1 cellular context compared by ENCODE assay signal in the genomic region with DNA sequence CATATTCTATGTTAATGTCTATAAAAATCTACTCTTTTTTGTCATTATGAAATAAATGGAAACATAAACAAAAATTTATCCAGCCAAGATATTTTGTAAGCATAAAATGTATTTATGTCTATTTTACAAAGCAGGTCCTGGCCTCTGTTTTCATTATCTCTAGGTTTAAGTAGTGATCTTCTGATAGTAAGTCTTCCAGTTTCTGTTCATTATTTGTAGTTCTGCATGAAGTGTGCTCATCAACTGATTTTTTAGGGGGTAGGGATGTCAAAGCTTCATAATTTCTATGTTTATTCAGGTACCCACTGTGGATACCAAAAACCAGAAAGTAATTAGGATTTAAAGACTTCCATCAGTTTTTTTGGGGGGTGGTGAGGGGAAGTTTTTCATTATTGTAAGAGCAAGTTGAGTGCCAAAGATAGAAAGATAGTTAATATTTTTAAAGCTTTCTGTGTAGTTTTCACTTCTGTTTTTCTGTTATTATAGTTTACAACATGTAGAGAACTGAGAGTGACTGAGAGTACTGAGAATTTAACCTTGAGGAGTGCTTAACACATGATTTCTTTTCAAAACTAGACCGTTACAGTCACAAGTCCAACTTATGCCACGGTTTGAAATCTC.
A peak's percentile ranks its signal among the peaks of the same experiment; 100 is the strongest.
TF ChIP-seq lines count a peak whose summit lies in the region.

No MANE protein-coding gene starts in this region.

TF ChIP-seq in GM12878, 131 proteins besides CTCF, POLR2A, EP300 and RAD21 (continued from another document and continues in another):
- TF ChIP-seq, protein P1, sequence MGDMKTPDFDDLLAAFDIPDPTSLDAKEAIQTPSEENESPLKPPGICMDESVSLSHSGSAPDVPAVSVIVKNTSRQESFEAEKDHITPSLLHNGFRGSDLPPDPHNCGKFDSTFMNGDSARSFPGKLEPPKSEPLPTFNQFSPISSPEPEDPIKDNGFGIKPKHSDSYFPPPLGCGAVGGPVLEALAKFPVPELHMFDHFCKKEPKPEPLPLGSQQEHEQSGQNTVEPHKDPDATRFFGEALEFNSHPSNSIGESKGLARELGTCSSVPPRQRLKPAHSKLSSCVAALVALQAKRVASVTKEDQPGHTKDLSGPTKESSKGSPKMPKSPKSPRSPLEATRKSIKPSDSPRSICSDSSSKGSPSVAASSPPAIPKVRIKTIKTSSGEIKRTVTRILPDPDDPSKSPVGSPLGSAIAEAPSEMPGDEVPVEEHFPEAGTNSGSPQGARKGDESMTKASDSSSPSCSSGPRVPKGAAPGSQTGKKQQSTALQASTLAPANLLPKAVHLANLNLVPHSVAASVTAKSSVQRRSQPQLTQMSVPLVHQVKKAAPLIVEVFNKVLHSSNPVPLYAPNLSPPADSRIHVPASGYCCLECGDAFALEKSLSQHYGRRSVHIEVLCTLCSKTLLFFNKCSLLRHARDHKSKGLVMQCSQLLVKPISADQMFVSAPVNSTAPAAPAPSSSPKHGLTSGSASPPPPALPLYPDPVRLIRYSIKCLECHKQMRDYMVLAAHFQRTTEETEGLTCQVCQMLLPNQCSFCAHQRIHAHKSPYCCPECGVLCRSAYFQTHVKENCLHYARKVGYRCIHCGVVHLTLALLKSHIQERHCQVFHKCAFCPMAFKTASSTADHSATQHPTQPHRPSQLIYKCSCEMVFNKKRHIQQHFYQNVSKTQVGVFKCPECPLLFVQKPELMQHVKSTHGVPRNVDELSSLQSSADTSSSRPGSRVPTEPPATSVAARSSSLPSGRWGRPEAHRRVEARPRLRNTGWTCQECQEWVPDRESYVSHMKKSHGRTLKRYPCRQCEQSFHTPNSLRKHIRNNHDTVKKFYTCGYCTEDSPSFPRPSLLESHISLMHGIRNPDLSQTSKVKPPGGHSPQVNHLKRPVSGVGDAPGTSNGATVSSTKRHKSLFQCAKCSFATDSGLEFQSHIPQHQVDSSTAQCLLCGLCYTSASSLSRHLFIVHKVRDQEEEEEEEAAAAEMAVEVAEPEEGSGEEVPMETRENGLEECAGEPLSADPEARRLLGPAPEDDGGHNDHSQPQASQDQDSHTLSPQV (IDR thresholded peaks at IDR 0.05), result no peak; the same call in 1 of the 2 replicates
- TF ChIP-seq NR2C1 (IDR thresholded peaks at IDR 0.05), result no peak
- TF ChIP-seq MXI1 (IDR thresholded peaks at IDR 0.05; ENCODE audit: low read depth, low read length), result peak; percentile 26; the same call in 1 of the 2 replicates
- TF ChIP-seq, protein P2, sequence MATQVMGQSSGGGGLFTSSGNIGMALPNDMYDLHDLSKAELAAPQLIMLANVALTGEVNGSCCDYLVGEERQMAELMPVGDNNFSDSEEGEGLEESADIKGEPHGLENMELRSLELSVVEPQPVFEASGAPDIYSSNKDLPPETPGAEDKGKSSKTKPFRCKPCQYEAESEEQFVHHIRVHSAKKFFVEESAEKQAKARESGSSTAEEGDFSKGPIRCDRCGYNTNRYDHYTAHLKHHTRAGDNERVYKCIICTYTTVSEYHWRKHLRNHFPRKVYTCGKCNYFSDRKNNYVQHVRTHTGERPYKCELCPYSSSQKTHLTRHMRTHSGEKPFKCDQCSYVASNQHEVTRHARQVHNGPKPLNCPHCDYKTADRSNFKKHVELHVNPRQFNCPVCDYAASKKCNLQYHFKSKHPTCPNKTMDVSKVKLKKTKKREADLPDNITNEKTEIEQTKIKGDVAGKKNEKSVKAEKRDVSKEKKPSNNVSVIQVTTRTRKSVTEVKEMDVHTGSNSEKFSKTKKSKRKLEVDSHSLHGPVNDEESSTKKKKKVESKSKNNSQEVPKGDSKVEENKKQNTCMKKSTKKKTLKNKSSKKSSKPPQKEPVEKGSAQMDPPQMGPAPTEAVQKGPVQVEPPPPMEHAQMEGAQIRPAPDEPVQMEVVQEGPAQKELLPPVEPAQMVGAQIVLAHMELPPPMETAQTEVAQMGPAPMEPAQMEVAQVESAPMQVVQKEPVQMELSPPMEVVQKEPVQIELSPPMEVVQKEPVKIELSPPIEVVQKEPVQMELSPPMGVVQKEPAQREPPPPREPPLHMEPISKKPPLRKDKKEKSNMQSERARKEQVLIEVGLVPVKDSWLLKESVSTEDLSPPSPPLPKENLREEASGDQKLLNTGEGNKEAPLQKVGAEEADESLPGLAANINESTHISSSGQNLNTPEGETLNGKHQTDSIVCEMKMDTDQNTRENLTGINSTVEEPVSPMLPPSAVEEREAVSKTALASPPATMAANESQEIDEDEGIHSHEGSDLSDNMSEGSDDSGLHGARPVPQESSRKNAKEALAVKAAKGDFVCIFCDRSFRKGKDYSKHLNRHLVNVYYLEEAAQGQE (IDR thresholded peaks at IDR 0.05; ENCODE audit: low read depth, low read length), result no peak
- TF ChIP-seq, protein P3, sequence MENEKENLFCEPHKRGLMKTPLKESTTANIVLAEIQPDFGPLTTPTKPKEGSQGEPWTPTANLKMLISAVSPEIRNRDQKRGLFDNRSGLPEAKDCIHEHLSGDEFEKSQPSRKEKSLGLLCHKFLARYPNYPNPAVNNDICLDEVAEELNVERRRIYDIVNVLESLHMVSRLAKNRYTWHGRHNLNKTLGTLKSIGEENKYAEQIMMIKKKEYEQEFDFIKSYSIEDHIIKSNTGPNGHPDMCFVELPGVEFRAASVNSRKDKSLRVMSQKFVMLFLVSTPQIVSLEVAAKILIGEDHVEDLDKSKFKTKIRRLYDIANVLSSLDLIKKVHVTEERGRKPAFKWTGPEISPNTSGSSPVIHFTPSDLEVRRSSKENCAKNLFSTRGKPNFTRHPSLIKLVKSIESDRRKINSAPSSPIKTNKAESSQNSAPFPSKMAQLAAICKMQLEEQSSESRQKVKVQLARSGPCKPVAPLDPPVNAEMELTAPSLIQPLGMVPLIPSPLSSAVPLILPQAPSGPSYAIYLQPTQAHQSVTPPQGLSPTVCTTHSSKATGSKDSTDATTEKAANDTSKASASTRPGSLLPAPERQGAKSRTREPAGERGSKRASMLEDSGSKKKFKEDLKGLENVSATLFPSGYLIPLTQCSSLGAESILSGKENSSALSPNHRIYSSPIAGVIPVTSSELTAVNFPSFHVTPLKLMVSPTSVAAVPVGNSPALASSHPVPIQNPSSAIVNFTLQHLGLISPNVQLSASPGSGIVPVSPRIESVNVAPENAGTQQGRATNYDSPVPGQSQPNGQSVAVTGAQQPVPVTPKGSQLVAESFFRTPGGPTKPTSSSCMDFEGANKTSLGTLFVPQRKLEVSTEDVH (IDR thresholded peaks at IDR 0.05; ENCODE audit: low read depth, partially characterized antibody), result no peak
- TF ChIP-seq, protein P4, sequence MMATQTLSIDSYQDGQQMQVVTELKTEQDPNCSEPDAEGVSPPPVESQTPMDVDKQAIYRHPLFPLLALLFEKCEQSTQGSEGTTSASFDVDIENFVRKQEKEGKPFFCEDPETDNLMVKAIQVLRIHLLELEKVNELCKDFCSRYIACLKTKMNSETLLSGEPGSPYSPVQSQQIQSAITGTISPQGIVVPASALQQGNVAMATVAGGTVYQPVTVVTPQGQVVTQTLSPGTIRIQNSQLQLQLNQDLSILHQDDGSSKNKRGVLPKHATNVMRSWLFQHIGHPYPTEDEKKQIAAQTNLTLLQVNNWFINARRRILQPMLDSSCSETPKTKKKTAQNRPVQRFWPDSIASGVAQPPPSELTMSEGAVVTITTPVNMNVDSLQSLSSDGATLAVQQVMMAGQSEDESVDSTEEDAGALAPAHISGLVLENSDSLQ (IDR thresholded peaks at IDR 0.05), result peak; percentile 27; the same call in 1 of the 2 replicates
- no peak for TF ChIP-seq JUNB (IDR thresholded peaks at IDR 0.05)
- TF ChIP-seq, protein P5, sequence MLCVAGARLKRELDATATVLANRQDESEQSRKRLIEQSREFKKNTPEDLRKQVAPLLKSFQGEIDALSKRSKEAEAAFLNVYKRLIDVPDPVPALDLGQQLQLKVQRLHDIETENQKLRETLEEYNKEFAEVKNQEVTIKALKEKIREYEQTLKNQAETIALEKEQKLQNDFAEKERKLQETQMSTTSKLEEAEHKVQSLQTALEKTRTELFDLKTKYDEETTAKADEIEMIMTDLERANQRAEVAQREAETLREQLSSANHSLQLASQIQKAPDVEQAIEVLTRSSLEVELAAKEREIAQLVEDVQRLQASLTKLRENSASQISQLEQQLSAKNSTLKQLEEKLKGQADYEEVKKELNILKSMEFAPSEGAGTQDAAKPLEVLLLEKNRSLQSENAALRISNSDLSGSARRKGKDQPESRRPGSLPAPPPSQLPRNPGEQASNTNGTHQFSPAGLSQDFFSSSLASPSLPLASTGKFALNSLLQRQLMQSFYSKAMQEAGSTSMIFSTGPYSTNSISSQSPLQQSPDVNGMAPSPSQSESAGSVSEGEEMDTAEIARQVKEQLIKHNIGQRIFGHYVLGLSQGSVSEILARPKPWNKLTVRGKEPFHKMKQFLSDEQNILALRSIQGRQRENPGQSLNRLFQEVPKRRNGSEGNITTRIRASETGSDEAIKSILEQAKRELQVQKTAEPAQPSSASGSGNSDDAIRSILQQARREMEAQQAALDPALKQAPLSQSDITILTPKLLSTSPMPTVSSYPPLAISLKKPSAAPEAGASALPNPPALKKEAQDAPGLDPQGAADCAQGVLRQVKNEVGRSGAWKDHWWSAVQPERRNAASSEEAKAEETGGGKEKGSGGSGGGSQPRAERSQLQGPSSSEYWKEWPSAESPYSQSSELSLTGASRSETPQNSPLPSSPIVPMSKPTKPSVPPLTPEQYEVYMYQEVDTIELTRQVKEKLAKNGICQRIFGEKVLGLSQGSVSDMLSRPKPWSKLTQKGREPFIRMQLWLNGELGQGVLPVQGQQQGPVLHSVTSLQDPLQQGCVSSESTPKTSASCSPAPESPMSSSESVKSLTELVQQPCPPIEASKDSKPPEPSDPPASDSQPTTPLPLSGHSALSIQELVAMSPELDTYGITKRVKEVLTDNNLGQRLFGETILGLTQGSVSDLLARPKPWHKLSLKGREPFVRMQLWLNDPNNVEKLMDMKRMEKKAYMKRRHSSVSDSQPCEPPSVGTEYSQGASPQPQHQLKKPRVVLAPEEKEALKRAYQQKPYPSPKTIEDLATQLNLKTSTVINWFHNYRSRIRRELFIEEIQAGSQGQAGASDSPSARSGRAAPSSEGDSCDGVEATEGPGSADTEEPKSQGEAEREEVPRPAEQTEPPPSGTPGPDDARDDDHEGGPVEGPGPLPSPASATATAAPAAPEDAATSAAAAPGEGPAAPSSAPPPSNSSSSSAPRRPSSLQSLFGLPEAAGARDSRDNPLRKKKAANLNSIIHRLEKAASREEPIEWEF (IDR thresholded peaks at IDR 0.05; ENCODE audit: insufficient replicate concordance, low read depth, low read length), result peak; percentile 17
- TF ChIP-seq DPF2 (IDR thresholded peaks at IDR 0.05), result peak; percentile 81
- TF ChIP-seq NFIC (IDR thresholded peaks at IDR 0.05; ENCODE audit: low read depth, low read length), result peak; percentile 64
- TF ChIP-seq ESRRA (IDR thresholded peaks at IDR 0.05; ENCODE audit: low read length), result peak; percentile 68; the same call in 1 of the 2 replicates
- peak; percentile 75 for TF ChIP-seq NBN (IDR thresholded peaks at IDR 0.05)
- TF ChIP-seq RAD51 (IDR thresholded peaks at IDR 0.05), result peak; percentile 77
- TF ChIP-seq ZNF24 (IDR thresholded peaks at IDR 0.05), result peak; percentile 84
- TF ChIP-seq NFYA (IDR thresholded peaks at IDR 0.05; ENCODE audit: borderline replicate concordance, low read depth, low read length), result no peak
- TF ChIP-seq, protein P6, sequence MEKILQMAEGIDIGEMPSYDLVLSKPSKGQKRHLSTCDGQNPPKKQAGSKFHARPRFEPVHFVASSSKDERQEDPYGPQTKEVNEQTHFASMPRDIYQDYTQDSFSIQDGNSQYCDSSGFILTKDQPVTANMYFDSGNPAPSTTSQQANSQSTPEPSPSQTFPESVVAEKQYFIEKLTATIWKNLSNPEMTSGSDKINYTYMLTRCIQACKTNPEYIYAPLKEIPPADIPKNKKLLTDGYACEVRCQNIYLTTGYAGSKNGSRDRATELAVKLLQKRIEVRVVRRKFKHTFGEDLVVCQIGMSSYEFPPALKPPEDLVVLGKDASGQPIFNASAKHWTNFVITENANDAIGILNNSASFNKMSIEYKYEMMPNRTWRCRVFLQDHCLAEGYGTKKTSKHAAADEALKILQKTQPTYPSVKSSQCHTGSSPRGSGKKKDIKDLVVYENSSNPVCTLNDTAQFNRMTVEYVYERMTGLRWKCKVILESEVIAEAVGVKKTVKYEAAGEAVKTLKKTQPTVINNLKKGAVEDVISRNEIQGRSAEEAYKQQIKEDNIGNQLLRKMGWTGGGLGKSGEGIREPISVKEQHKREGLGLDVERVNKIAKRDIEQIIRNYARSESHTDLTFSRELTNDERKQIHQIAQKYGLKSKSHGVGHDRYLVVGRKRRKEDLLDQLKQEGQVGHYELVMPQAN (conservative IDR thresholded peaks at IDR 0.05), result 0 out of 2 replicates have a peak, but pooled peaks have one; percentile 25
- no peak for TF ChIP-seq MYC (IDR thresholded peaks at IDR 0.05; ENCODE audit: insufficient read depth, insufficient read length, insufficient replicate concordance, low read length, severe bottlenecking)
- TF ChIP-seq FOXM1 (IDR thresholded peaks at IDR 0.05; ENCODE audit: low read depth, low read length), result no peak
- TF ChIP-seq MEF2A (IDR thresholded peaks at IDR 0.05; ENCODE audit: insufficient read depth, low read depth, low read length), result 0 out of 2 replicates have a peak, but pooled peaks have one; percentile 32
- TF ChIP-seq, protein P7, sequence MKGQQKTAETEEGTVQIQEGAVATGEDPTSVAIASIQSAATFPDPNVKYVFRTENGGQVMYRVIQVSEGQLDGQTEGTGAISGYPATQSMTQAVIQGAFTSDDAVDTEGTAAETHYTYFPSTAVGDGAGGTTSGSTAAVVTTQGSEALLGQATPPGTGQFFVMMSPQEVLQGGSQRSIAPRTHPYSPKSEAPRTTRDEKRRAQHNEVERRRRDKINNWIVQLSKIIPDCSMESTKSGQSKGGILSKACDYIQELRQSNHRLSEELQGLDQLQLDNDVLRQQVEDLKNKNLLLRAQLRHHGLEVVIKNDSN (IDR thresholded peaks at IDR 0.05; ENCODE audit: borderline replicate concordance, extremely low read length, insufficient read depth, low read depth, low read length), result no peak
- no peak for TF ChIP-seq CREB1 (IDR thresholded peaks at IDR 0.05; ENCODE audit: low read depth)
- TF ChIP-seq IKZF2 (IDR thresholded peaks at IDR 0.05), result peak; percentile 86 to 89
- no peak for TF ChIP-seq SUPT20H (IDR thresholded peaks at IDR 0.05; ENCODE audit: borderline replicate concordance, control insufficient read depth, low read depth, low read length)
- TF ChIP-seq ATF7 (IDR thresholded peaks at IDR 0.05; ENCODE audit: low read depth), result peak; percentile 80
- peak; percentile 92 for TF ChIP-seq MTA2 (IDR thresholded peaks at IDR 0.05; ENCODE audit: low read depth)
- TF ChIP-seq KAT2A (conservative IDR thresholded peaks at IDR 0.05; ENCODE audit: control insufficient read depth, low read depth, low read length), result no peak
- TF ChIP-seq KLF5 (IDR thresholded peaks at IDR 0.05; ENCODE audit: partially characterized antibody), result no peak
- TF ChIP-seq HDAC2 (IDR thresholded peaks at IDR 0.05), result no peak
